In the genomic region with DNA sequence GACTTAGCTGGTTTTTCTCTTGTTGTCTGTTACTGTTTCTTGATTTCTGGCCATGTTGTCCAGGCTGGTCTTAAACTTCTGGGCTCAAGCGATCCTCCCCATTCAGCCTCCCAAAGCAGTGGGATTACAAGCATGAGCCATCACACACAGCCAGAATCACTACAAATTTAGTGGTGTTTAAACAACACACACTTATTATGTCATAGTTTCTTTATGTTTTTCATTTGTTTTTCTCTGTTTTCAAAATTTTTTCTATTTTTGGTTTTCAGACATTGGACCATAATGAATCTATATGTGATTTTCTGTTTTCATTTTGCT, we compare ENCODE assay signal across 16 cellular contexts. TPM values are rescaled to one million over a fixed set of nuclear protein-coding genes. Genes with fewer than 3 reads are reported as not detected.
DNase-seq lines count a peak whose midpoint lies in the region; ATAC-seq and TF ChIP-seq lines count a peak whose summit lies in the region.
"Had no signal": no experiment of that assay in that cellular context is flagged by ENCODE, and none has a peak within 500 bp of the region (broad histone marks: within the 10 kb centered on the region; RNA-seq: fewer than 3 reads in every experiment).

No MANE protein-coding gene starts in this region.

- H3K27ac ChIP-seq in CD4-positive, alpha-beta memory T cell (ENCODE audit: low read depth, low read length), result peak overlapping the region; percentile 30
- H3K27ac ChIP-seq: A549, C4-2B, tibial nerve had no signal

- H3K36me3 Mint-ChIP-seq in activated CD4-positive, alpha-beta T cell treated with anti-CD3 and anti-CD28 coated beads, Interleukin-2, amount 10 ng/mL, durations not matched to agents 7 days and 5 days (ENCODE audit: low read depth), result peaks cover 27% of the 10 kb centered on the region
- H3K36me3 Mint-ChIP-seq in CD4-positive, alpha-beta memory T cell, result peaks cover 9 to 19% of the 10 kb centered on the region in 2 donors
- peaks cover 17% of the 10 kb centered on the region for H3K36me3 Mint-ChIP-seq in activated T-helper 1 cell treated with anti-CD3 and anti-CD28 coated beads, Interleukin-12 subunit alpha, Interleukin-12 subunit beta, Interleukin-2, Interleukin-4 antibody, amounts not matched to agents 30 ng/mL and 10 ng/mL and 1 ng/mL, durations not matched to agents 14 hours and 24 hours and 36 hours (ENCODE audit: low read depth)
- peaks cover 34% of the 10 kb centered on the region for H3K36me3 Mint-ChIP-seq in natural killer cell treated with Interleukin-12 subunit alpha and Interleukin-12 subunit beta and Interleukin-15 and Interleukin-18, amount 100 ng/mL, for 72 hours
- peaks cover 7% of the 10 kb centered on the region for H3K36me3 Mint-ChIP-seq in progenitor cell of endocrine pancreas (ENCODE audit: insufficient read depth)

- ATAC-seq in natural killer cell treated with Interleukin-12 subunit alpha and Interleukin-12 subunit beta and Interleukin-15 and Interleukin-18, amount 100 ng/mL, for 72 hours, result no peak
- ATAC-seq: A549 had no signal

- no peaks in the 10 kb centered on the region for H3K27me3 Mint-ChIP-seq in activated CD4-positive, alpha-beta T cell treated with anti-CD3 and anti-CD28 coated beads, Interleukin-2, amount 10 ng/mL, durations not matched to agents 7 days and 5 days
- no peaks in the 10 kb centered on the region for H3K27me3 Mint-ChIP-seq in CD4-positive, alpha-beta memory T cell
- no peaks in the 10 kb centered on the region for H3K27me3 Mint-ChIP-seq in activated T-helper 1 cell treated with anti-CD3 and anti-CD28 coated beads, Interleukin-12 subunit alpha, Interleukin-12 subunit beta, Interleukin-2, Interleukin-4 antibody, amounts not matched to agents 30 ng/mL and 10 ng/mL and 1 ng/mL, durations not matched to agents 14 hours and 24 hours and 36 hours (ENCODE audit: insufficient read depth)
- H3K27me3 Mint-ChIP-seq in natural killer cell treated with Interleukin-12 subunit alpha and Interleukin-12 subunit beta and Interleukin-15 and Interleukin-18, amount 100 ng/mL, for 72 hours, result no peaks in the 10 kb centered on the region
- H3K27me3 Mint-ChIP-seq in progenitor cell of endocrine pancreas, result no peaks in the 10 kb centered on the region

- peaks cover 55% of the 10 kb centered on the region for H3K4me1 Mint-ChIP-seq in activated CD4-positive, alpha-beta T cell treated with anti-CD3 and anti-CD28 coated beads, Interleukin-2, amount 10 ng/mL, durations not matched to agents 7 days and 5 days
- H3K4me1 Mint-ChIP-seq in CD4-positive, alpha-beta memory T cell, result peaks cover 42 to 63% (median 50%) of the 10 kb centered on the region in 4 donors
- H3K4me1 Mint-ChIP-seq in activated T-helper 1 cell treated with anti-CD3 and anti-CD28 coated beads, Interleukin-12 subunit alpha, Interleukin-12 subunit beta, Interleukin-2, Interleukin-4 antibody, amounts not matched to agents 30 ng/mL and 10 ng/mL and 1 ng/mL, durations not matched to agents 14 hours and 24 hours and 36 hours (ENCODE audit: low read depth), result peaks cover 43% of the 10 kb centered on the region
- peaks cover 52 to 58% of the 10 kb centered on the region in 2 donors for H3K4me1 Mint-ChIP-seq in natural killer cell treated with Interleukin-12 subunit alpha and Interleukin-12 subunit beta and Interleukin-15 and Interleukin-18, amount 100 ng/mL, for 72 hours (ENCODE audit: low read depth in 2 of 2)
- no peaks in the 10 kb centered on the region for H3K4me1 Mint-ChIP-seq in progenitor cell of endocrine pancreas (ENCODE audit: low read depth)

- H3K27me3 ChIP-seq in CD4-positive, alpha-beta memory T cell (ENCODE audit: insufficient read depth, low read length), result no peaks in the 10 kb centered on the region
- H3K27me3 ChIP-seq: tibial nerve had no signal

- peaks cover 5% of the 10 kb centered on the region for H3K9me3 Mint-ChIP-seq in activated CD4-positive, alpha-beta T cell treated with anti-CD3 and anti-CD28 coated beads, Interleukin-2, amount 10 ng/mL, durations not matched to agents 7 days and 5 days
- no peaks in the 10 kb centered on the region for H3K9me3 Mint-ChIP-seq in CD4-positive, alpha-beta memory T cell
- H3K9me3 Mint-ChIP-seq in activated T-helper 1 cell treated with anti-CD3 and anti-CD28 coated beads, Interleukin-12 subunit alpha, Interleukin-12 subunit beta, Interleukin-2, Interleukin-4 antibody, amounts not matched to agents 30 ng/mL and 10 ng/mL and 1 ng/mL, durations not matched to agents 14 hours and 24 hours and 36 hours, result peaks cover 3% of the 10 kb centered on the region
- no peaks in the 10 kb centered on the region for H3K9me3 Mint-ChIP-seq in natural killer cell treated with Interleukin-12 subunit alpha and Interleukin-12 subunit beta and Interleukin-15 and Interleukin-18, amount 100 ng/mL, for 72 hours
- no peaks in the 10 kb centered on the region for H3K9me3 Mint-ChIP-seq in progenitor cell of endocrine pancreas (ENCODE audit: low read depth)

- H3K9me3 ChIP-seq in CD4-positive, alpha-beta memory T cell (ENCODE audit: control insufficient read depth in 1 of 2, low read length in 2 of 2), result no peaks in the 10 kb centered on the region
- H3K9me3 ChIP-seq: A549, tibial nerve had no signal

- CTCF ChIA-PET in activated CD4-positive, alpha-beta T cell treated with anti-CD3 and anti-CD28 coated beads, Interleukin-2, amount 10 ng/mL, durations not matched to agents 7 days and 5 days (lab: Charles Lee), result interaction anchor here (1.7 kb wide), 1 partner anchor 10 kb away, joined by 5 read pairs; a partner anchor contains a TSS
- CTCF ChIA-PET in CD4-positive, alpha-beta memory T cell (lab: Charles Lee; ENCODE audit: partially characterized antibody), result no interaction called here

- POLR2A ChIA-PET in activated CD4-positive, alpha-beta T cell treated with anti-CD3 and anti-CD28 coated beads, Interleukin-2, amount 10 ng/mL, durations not matched to agents 7 days and 5 days (lab: Charles Lee), result no interaction called here
- POLR2A ChIA-PET in CD4-positive, alpha-beta memory T cell (lab: Charles Lee; ENCODE audit: partially characterized antibody), result interaction anchor here (0.8 to 7.0 kb wide), 2 partner anchors 10 to 102 kb away, joined by 3 to 49 read pairs; a partner anchor contains a TSS

- no peak for TF ChIP-seq CTCF in progenitor cell of endocrine pancreas (IDR thresholded peaks at IDR 0.05; ENCODE audit: unreplicated experiment)

- peak overlapping the region; percentile 72 for H3K27ac Mint-ChIP-seq in activated CD4-positive, alpha-beta T cell treated with anti-CD3 and anti-CD28 coated beads, Interleukin-2, amount 10 ng/mL, durations not matched to agents 7 days and 5 days
- peak overlapping the region in 6 of 7 donors; percentile 9 to 89 (median 68) for H3K27ac Mint-ChIP-seq in CD4-positive, alpha-beta memory T cell
- peak overlapping the region; percentile 89 for H3K27ac Mint-ChIP-seq in activated T-helper 1 cell treated with anti-CD3 and anti-CD28 coated beads, Interleukin-12 subunit alpha, Interleukin-12 subunit beta, Interleukin-2, Interleukin-4 antibody, amounts not matched to agents 30 ng/mL and 10 ng/mL and 1 ng/mL, durations not matched to agents 14 hours and 24 hours and 36 hours
- H3K27ac Mint-ChIP-seq in natural killer cell treated with Interleukin-12 subunit alpha and Interleukin-12 subunit beta and Interleukin-15 and Interleukin-18, amount 100 ng/mL, for 72 hours, result peak overlapping the region; percentile 63 to 77
- H3K27ac Mint-ChIP-seq in progenitor cell of endocrine pancreas, result no peak overlapping the region

- no peak for DNase-seq in activated CD4-positive, alpha-beta T cell treated with anti-CD3 and anti-CD28 coated beads, Interleukin-2, amount 10 ng/mL, durations not matched to agents 7 days and 5 days
- DNase-seq in activated CD4-positive, alpha-beta T cell treated with anti-CD3 and anti-CD28 coated beads for 4 hours, result no peak
- no peak for DNase-seq in CD4-positive, alpha-beta memory T cell
- DNase-seq in activated T-helper 1 cell treated with anti-CD3 and anti-CD28 coated beads, Interleukin-12 subunit alpha, Interleukin-12 subunit beta, Interleukin-2, Interleukin-4 antibody, amounts not matched to agents 30 ng/mL and 10 ng/mL and 1 ng/mL, durations not matched to agents 14 hours and 24 hours and 36 hours (ENCODE audit: low spot score), result no peak
- no peak for DNase-seq in natural killer cell treated with Interleukin-12 subunit alpha and Interleukin-12 subunit beta and Interleukin-15 and Interleukin-18, amount 100 ng/mL, for 72 hours (ENCODE audit: low spot score)
- DNase-seq in progenitor cell of endocrine pancreas (ENCODE audit: low spot score, unreplicated experiment) (no peak), NCI-H2029 (lab: John Stamatoyannopoulos, UW) (no peak), hepatic stellate cell (ENCODE audit: low spot score) (no peak)
- DNase-seq: cortex of kidney, DMS79 treated with DMSO at 0.1 percent for 48 hours, foreskin fibroblast, NCI-H345, SK-N-SH had no signal

- H3K4me3 Mint-ChIP-seq in activated CD4-positive, alpha-beta T cell treated with anti-CD3 and anti-CD28 coated beads, Interleukin-2, amount 10 ng/mL, durations not matched to agents 7 days and 5 days, result no peak overlapping the region
- peak overlapping the region in 6 of 8 donors; percentile 45 to 73 (median 59) for H3K4me3 Mint-ChIP-seq in CD4-positive, alpha-beta memory T cell
- peak overlapping the region; percentile 17 for H3K4me3 Mint-ChIP-seq in activated T-helper 1 cell treated with anti-CD3 and anti-CD28 coated beads, Interleukin-12 subunit alpha, Interleukin-12 subunit beta, Interleukin-2, Interleukin-4 antibody, amounts not matched to agents 30 ng/mL and 10 ng/mL and 1 ng/mL, durations not matched to agents 14 hours and 24 hours and 36 hours
- peak overlapping the region; percentile 66 for H3K4me3 Mint-ChIP-seq in natural killer cell treated with Interleukin-12 subunit alpha and Interleukin-12 subunit beta and Interleukin-15 and Interleukin-18, amount 100 ng/mL, for 72 hours
- no peak overlapping the region for H3K4me3 Mint-ChIP-seq in progenitor cell of endocrine pancreas (ENCODE audit: low read depth)

- intact Hi-C loops in CD4-positive, alpha-beta memory T cell (cut with micrococcal nuclease), result no loop called here
- intact Hi-C loops in activated T-helper 1 cell treated with anti-CD3 and anti-CD28 coated beads, Interleukin-12 subunit alpha, Interleukin-12 subunit beta, Interleukin-2, Interleukin-4 antibody, amounts not matched to agents 30 ng/mL and 10 ng/mL and 1 ng/mL, durations not matched to agents 14 hours and 24 hours and 36 hours (cut with micrococcal nuclease), result loop anchor here (1.0 kb wide), 1 partner anchor 12 kb away; no protein-coding TSS in a partner anchor

- no peak overlapping the region for H3K4me3 ChIP-seq in CD4-positive, alpha-beta memory T cell (ENCODE audit: low read length in 2 of 2)
- H3K4me3 ChIP-seq: A549, tibial nerve had no signal

- no peaks in the 10 kb centered on the region for H3K36me3 ChIP-seq in CD4-positive, alpha-beta memory T cell (ENCODE audit: insufficient read depth, low read length)

- peaks cover 68% of the 10 kb centered on the region for H3K4me1 ChIP-seq in CD4-positive, alpha-beta memory T cell (ENCODE audit: insufficient read depth, low read length)

RNA-seq across cellular contexts. Expression of a gene that starts 10.0 kb away (rescaled TPM):
- 100 to 1,000 TPM; 231 to 248 TPM for total RNA-seq in activated CD4-positive, alpha-beta T cell treated with anti-CD3 and anti-CD28 coated beads, Interleukin-2, amount 10 ng/mL, durations not matched to agents 7 days and 5 days
- 10 to 100 TPM; 84.6 to 86.2 TPM for total RNA-seq in CD4-positive, alpha-beta memory T cell
- 100 to 1,000 TPM; 329 to 413 TPM for polyA plus RNA-seq in CD4-positive, alpha-beta memory T cell
- 475 and 479 TPM in 2 replicates for total RNA-seq in activated T-helper 1 cell treated with anti-CD3 and anti-CD28 coated beads, Interleukin-12 subunit alpha, Interleukin-12 subunit beta, Interleukin-2, Interleukin-4 antibody, amounts not matched to agents 30 ng/mL and 10 ng/mL and 1 ng/mL, durations not matched to agents 14 hours and 24 hours and 36 hours
- 100 to 1,000 TPM; 464 to 704 TPM for total RNA-seq in natural killer cell treated with Interleukin-12 subunit alpha and Interleukin-12 subunit beta and Interleukin-15 and Interleukin-18, amount 100 ng/mL, for 72 hours
- total RNA-seq in progenitor cell of endocrine pancreas, result 175 and 177 TPM in 2 replicates

Comparison
In these comparisons a context has a peak if more than half of its experiments do, and no peak if none do; other contexts are left out.
1. H3K4me3 Mint-ChIP-seq: peak in CD4-positive, alpha-beta memory T cell (6 of 8), activated T-helper 1 cell treated with anti-CD3 and anti-CD28 coated beads, Interleukin-12 subunit alpha, Interleukin-12 subunit beta, Interleukin-2, Interleukin-4 antibody, amounts not matched to agents 30 ng/mL and 10 ng/mL and 1 ng/mL, durations not matched to agents 14 hours and 24 hours and 36 hours (single experiment) and natural killer cell treated with Interleukin-12 subunit alpha and Interleukin-12 subunit beta and Interleukin-15 and Interleukin-18, amount 100 ng/mL, for 72 hours (single experiment); none in activated CD4-positive, alpha-beta T cell treated with anti-CD3 and anti-CD28 coated beads, Interleukin-2, amount 10 ng/mL, durations not matched to agents 7 days and 5 days (single experiment) and progenitor cell of endocrine pancreas (single experiment).